ENCODE assay signal across 17 cellular contexts in the genomic region with DNA sequence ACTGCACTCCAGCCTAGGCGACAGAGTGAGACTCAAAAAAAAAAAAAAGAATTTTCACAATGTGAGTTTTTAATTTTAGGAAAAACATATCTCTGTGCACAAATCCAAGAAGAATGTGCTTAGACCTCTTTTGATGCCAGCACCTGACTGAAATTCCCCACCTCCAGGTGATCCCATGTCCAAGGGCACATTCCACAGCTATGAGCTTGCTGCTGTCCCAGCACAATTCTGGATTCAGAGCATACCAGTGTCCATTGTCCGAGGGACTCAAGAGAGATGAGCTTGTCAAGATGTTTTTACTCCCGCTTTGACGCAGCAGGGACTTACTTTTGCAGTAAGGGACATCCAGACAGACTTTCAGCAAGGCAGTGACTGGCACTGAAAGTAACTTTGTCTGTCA.
"Had no signal": no experiment of that assay in that cellular context is flagged by ENCODE, and none has a peak within 500 bp of the region (broad histone marks: within the 10 kb centered on the region; RNA-seq: fewer than 3 reads in every experiment).

No MANE protein-coding gene starts in this region.

- ATAC-seq: activated CD8-positive, alpha-beta T cell treated with anti-CD3 and anti-CD28 coated beads for 36 hours; foreskin keratinocyte; heart left ventricle; left lung; naive thymus-derived CD8-positive, alpha-beta T cell; sciatic nerve; stimulated activated naive CD8-positive, alpha-beta T cell treated with anti-CD3 and anti-CD28 coated beads, Interleukin-15, amount 100 ng/mL, for 72 hours had no signal

- H3K27ac ChIP-seq: brain microvascular endothelial cell, foreskin keratinocyte, heart left ventricle, left lung, upper lobe of left lung had no signal

- H3K36me3 ChIP-seq: brain microvascular endothelial cell, heart left ventricle, left lung, upper lobe of left lung had no signal

- DNase-seq: activated B cell treated with CpG ODN at 0.5 μM for 24 hours; activated CD4-positive, alpha-beta T cell treated with anti-CD3 and anti-CD28 coated beads for 48 hours; activated CD8-positive, alpha-beta T cell treated with anti-CD3 and anti-CD28 coated beads for 36 hours; activated effector memory CD4-positive, alpha-beta T cell treated with anti-CD3 and anti-CD28 coated beads, Interleukin-2, amount 50 U/mL, for 16 hours; activated T-cell treated with anti-CD3 and anti-CD28 coated beads, Interleukin-2, amount 50 U/mL, for 48 hours; amniotic stem cell; brain microvascular endothelial cell; effector CD8-positive, alpha-beta T cell; heart left ventricle; naive thymus-derived CD8-positive, alpha-beta T cell; stimulated activated naive CD8-positive, alpha-beta T cell treated with anti-CD3 and anti-CD28 coated beads, Interleukin-15, amount 100 ng/mL, for 72 hours; upper lobe of left lung had no signal

- H3K9me3 ChIP-seq: heart left ventricle, left lung, upper lobe of left lung had no signal

- H3K4me3 ChIP-seq: heart left ventricle, left lung, upper lobe of left lung had no signal

- FAIRE-seq: endothelial cell of umbilical vein, TTC549 had no signal

- H3K4me1 ChIP-seq: foreskin keratinocyte, heart left ventricle, left lung, upper lobe of left lung had no signal

- H3K27me3 ChIP-seq: brain microvascular endothelial cell, foreskin keratinocyte, left lung, upper lobe of left lung had no signal
